22 cellular contexts compared by ENCODE assay signal in genomic region chr2:98212291-98212690, GRCh38.
"Had no signal": no experiment of that assay in that cellular context is flagged by ENCODE, and none has a peak within 500 bp of the region (broad histone marks: within the 10 kb centered on the region; RNA-seq: fewer than 3 reads in every experiment).

No MANE protein-coding gene starts in this region.

- H3K4me1 Mint-ChIP-seq: activated B cell treated with CpG ODN at 0.5 μM for 24 hours; activated CD4-positive, alpha-beta T cell treated with anti-CD3 and anti-CD28 coated beads, Interleukin-2, amount 10 ng/mL, durations not matched to agents 24 days and 14 days; naive thymus-derived CD8-positive, alpha-beta T cell; stimulated activated effector memory CD8-positive, alpha-beta T cell treated with anti-CD3 and anti-CD28 coated beads, Interleukin-12 subunit alpha, Interleukin-12 subunit beta, amount 100 ng/mL, for 72 hours had no signal

- H3K27me3 ChIP-seq: ascending aorta, testis, upper lobe of left lung had no signal

- H3K36me3 Mint-ChIP-seq: stimulated activated effector memory CD8-positive, alpha-beta T cell treated with anti-CD3 and anti-CD28 coated beads, Interleukin-12 subunit alpha, Interleukin-12 subunit beta, amount 100 ng/mL, for 72 hours had no signal

- H3K9me3 ChIP-seq: ascending aorta, esophagus squamous epithelium, heart right ventricle, testis, upper lobe of left lung had no signal

- H3K36me3 ChIP-seq: ascending aorta, esophagus squamous epithelium, heart right ventricle, upper lobe of left lung had no signal

- H3K27ac Mint-ChIP-seq: activated B cell treated with CpG ODN at 0.5 μM for 24 hours; activated CD4-positive, alpha-beta T cell treated with anti-CD3 and anti-CD28 coated beads, Interleukin-2, amount 10 ng/mL, durations not matched to agents 24 days and 14 days; activated T-cell treated with anti-CD3 and anti-CD28 coated beads, Interleukin-2, amount 50 U/mL, for 72 hours; naive thymus-derived CD8-positive, alpha-beta T cell; stimulated activated effector memory CD8-positive, alpha-beta T cell treated with anti-CD3 and anti-CD28 coated beads, Interleukin-12 subunit alpha, Interleukin-12 subunit beta, amount 100 ng/mL, for 72 hours had no signal

- H3K4me1 ChIP-seq: ascending aorta, heart right ventricle, testis, upper lobe of left lung had no signal

- H3K4me3 Mint-ChIP-seq: activated B cell treated with CpG ODN at 0.5 μM for 24 hours; activated CD4-positive, alpha-beta T cell treated with anti-CD3 and anti-CD28 coated beads, Interleukin-2, amount 10 ng/mL, durations not matched to agents 24 days and 14 days; activated T-cell treated with anti-CD3 and anti-CD28 coated beads, Interleukin-2, amount 50 U/mL, for 72 hours; naive thymus-derived CD8-positive, alpha-beta T cell; stimulated activated effector memory CD8-positive, alpha-beta T cell treated with anti-CD3 and anti-CD28 coated beads, Interleukin-12 subunit alpha, Interleukin-12 subunit beta, amount 100 ng/mL, for 72 hours had no signal

- H3K4me3 ChIP-seq: ascending aorta, esophagus squamous epithelium, heart right ventricle, testis, upper lobe of left lung had no signal

- DNase-seq: activated B cell treated with CpG ODN at 0.5 μM for 24 hours; activated CD4-positive, alpha-beta T cell treated with anti-CD3 and anti-CD28 coated beads, Interleukin-2, amount 10 ng/mL, durations not matched to agents 24 days and 14 days; activated CD8-positive, alpha-beta memory T cell treated with anti-CD3 and anti-CD28 coated beads for 24 hours; activated effector memory CD4-positive, alpha-beta T cell treated with anti-CD3 and anti-CD28 coated beads, Interleukin-2, amount 50 U/mL, for 16 hours; activated naive CD4-positive, alpha-beta T cell treated with anti-CD3 and anti-CD28 coated beads, Interleukin-2, amount 50 U/mL, for 16 hours; activated T-cell treated with anti-CD3 and anti-CD28 coated beads, Interleukin-2, amount 50 U/mL, for 72 hours; effector CD4-positive, alpha-beta T cell; esophagus squamous epithelium; heart right ventricle; left ventricle myocardium superior; mesenchymal stem cell; naive thymus-derived CD8-positive, alpha-beta T cell; occipital lobe; posterior cingulate gyrus; stimulated activated CD4-positive, alpha-beta T cell treated with anti-CD3 and anti-CD28 coated beads, Interleukin-15, amount 100 ng/mL, for 24 hours; stimulated activated CD4-positive, alpha-beta T cell treated with anti-CD3 and anti-CD28 coated beads, Interleukin-2, amount 100 ng/mL, for 48 hours; T-helper 1 cell; T-helper 9 cell; testis; upper lobe of left lung had no signal

- H3K27ac ChIP-seq: ascending aorta, heart right ventricle, testis, upper lobe of left lung had no signal

- H3K9me3 Mint-ChIP-seq: activated B cell treated with CpG ODN at 0.5 μM for 24 hours; activated CD4-positive, alpha-beta T cell treated with anti-CD3 and anti-CD28 coated beads, Interleukin-2, amount 10 ng/mL, durations not matched to agents 24 days and 14 days; activated T-cell treated with anti-CD3 and anti-CD28 coated beads, Interleukin-2, amount 50 U/mL, for 72 hours; stimulated activated effector memory CD8-positive, alpha-beta T cell treated with anti-CD3 and anti-CD28 coated beads, Interleukin-12 subunit alpha, Interleukin-12 subunit beta, amount 100 ng/mL, for 72 hours had no signal
